Comparison of ENCODE assay signal across 8 cellular contexts in the genomic region with DNA sequence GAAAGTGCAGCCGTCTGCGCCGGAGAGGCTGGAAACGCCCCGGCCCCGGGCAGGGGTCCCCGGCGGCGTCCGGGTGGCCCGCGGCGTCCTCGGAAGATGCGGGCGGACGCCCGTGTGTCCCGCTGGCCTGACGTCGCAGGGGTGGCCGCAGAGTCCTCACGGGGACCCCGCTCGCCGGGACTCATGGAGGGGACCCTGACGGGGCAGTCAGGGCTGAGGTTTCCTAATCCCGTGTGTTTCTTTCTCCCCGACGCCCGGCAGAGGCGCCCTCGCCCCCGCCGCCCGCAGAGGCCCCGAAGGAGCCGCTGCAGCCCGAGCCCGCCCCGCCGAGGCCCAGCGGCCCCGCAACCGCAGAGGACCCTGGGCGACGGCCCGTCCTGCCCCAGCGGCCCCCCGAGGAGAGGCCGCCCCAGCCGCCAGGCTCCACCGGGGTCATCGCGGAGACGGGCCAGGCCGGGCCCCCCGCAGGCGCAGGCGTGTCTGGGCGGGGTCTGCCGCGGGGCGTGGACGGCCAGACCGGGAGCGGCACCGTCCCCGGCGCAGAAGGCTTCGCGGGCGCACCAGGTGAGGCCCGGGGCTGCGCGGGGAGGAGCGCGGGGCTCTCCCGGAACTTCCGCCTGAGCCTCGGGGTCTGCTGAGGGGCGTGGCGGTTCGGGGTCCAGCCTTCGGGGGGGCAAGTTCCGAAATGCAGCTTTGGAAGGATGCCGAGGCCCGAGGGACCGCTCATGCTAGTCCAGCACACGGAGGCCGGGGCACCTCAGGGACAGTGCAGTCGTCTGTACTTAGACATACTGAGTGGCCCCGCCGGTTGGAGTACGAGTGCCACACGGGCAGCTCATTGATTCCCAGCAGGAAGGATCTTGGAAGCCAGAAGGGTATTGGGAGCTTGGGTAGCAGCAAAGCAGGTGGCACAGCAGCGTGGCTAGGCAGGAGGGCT. TPM values are rescaled to one million over a fixed set of nuclear protein-coding genes. Genes with fewer than 3 reads are reported as not detected.
A peak's percentile ranks its signal among the peaks of the same experiment; 100 is the strongest.
DNase-seq lines count a peak whose midpoint lies in the region; ATAC-seq and TF ChIP-seq lines count a peak whose summit lies in the region.

No MANE protein-coding gene starts in this region.

- in situ Hi-C loops in gastrocnemius medialis (cut with MboI; ENCODE audit: low sequenced_read_pairs in 4 of 4), result no loop called here

- peak overlapping the region; percentile 42 to 59 (median 52) for H3K4me3 ChIP-seq in gastrocnemius medialis

- H3K4me1 ChIP-seq in gastrocnemius medialis, result no peaks in the 10 kb centered on the region

- DNase-seq in NCI-H146 (lab: John Stamatoyannopoulos, UW) (peak; percentile 75), NCI-H146 treated with DMSO at 0.1 percent for 48 hours (lab: John Stamatoyannopoulos, UW; ENCODE audit: unreplicated experiment) (no peak), NOMO-1 treated with DMSO at 0.1 percent for 48 hours (lab: John Stamatoyannopoulos, UW; ENCODE audit: unreplicated experiment) (peak; percentile 23), activated gamma-delta T cell treated with Interleukin-2 at 50 U/mL for 16 hours (peak; percentile 26), left ventricle myocardium superior (peak; percentile 54), gastrocnemius medialis (no peak)

- H3K27me3 ChIP-seq in gastrocnemius medialis, result peaks cover 19 to 31% (median 28%) of the 10 kb centered on the region in 3 donors

- H3K9me3 ChIP-seq in gastrocnemius medialis, result no peaks in the 10 kb centered on the region

- peak overlapping the region in 2 of 4 donors; percentile 37 to 45 for H3K27ac ChIP-seq in gastrocnemius medialis

- intact Hi-C loops in left ventricle myocardium superior (cut with micrococcal nuclease) (no loop called here), gastrocnemius medialis (cut with DNase I; ENCODE audit: low total_unique reads) (no loop called here)

- TF ChIP-seq CTCF in gastrocnemius medialis (IDR thresholded peaks at IDR 0.05 in 4 of 5, conservative IDR thresholded peaks at IDR 0.05 in 1 of 5), result no peak

- no peaks in the 10 kb centered on the region for H3K36me3 ChIP-seq in gastrocnemius medialis

- peak; percentile 71 for ATAC-seq in HG02759 (IDR thresholded peaks at IDR 0.05; ENCODE audit: unreplicated experiment)
- ATAC-seq in left ventricle myocardium superior, result peak; percentile 51
- ATAC-seq in gastrocnemius medialis, result no peak
- ATAC-seq in GM21717 (IDR thresholded peaks at IDR 0.05; ENCODE audit: unreplicated experiment), result no peak

- TF ChIP-seq POLR2A in gastrocnemius medialis (IDR thresholded peaks at IDR 0.05), result no peak

RNA-seq across cellular contexts. Expression of a gene that starts 60.0 kb away (rescaled TPM):
- total RNA-seq in left ventricle myocardium superior (23.4 TPM), gastrocnemius medialis (10 to 100 TPM in 1 of 4 donors, 1 to 10 TPM in 3; 1.9 to 10.5 (median 5.6) TPM)

Comparison
In these comparisons a context has a peak if more than half of its experiments do, and no peak if none do; other contexts are left out.
1. DNase-seq: peak in NCI-H146 (single experiment), NOMO-1 treated with DMSO at 0.1 percent for 48 hours (single experiment), activated gamma-delta T cell treated with Interleukin-2 at 50 U/mL for 16 hours (single experiment) and left ventricle myocardium superior (single experiment); none in NCI-H146 treated with DMSO at 0.1 percent for 48 hours (single experiment) and gastrocnemius medialis (0 of 2).
2. ATAC-seq: peak in HG02759 (single experiment) and left ventricle myocardium superior (single experiment); none in gastrocnemius medialis (0 of 2) and GM21717 (single experiment).